16 cellular contexts compared by ENCODE assay signal in the genomic region with DNA sequence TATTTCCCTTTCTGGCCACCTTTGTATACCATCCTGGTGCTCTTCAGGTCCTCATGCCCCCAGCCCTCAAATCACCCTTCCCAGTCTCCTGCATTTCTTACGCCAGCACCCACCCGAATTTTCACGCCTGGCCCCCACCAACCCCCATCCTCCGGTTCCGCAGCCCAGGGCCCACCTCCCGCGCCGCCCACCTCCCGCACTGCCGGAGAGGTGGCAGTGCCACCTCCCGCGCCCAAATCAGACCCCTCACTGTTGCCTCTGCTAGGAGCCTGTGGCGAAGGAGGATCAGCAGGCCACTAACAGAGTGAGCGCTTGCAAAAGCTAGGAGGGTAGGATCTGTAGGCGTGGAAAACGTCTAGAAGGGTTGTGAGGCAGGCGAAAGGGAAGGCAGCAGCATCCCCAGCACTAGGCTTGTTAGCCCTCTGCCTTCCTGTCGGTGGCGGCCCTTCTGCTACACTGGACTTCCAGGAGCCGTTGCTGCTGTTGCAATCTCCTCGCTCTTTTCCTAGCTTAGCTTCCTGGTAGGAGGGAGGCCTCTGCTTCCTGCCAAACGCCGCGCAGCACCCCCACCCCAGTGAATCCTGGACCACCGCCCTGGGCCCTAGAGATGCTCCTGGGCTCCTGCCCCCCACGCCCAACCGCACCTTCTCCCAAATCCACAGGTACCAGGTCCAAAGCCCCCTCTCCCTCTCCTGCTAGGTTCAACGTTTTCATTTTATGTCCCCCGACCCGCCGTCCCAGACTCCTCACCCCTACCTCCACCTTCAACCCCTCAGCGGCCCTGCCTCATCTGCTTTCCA. TPM values are rescaled to one million over a fixed set of nuclear protein-coding genes. Genes with fewer than 3 reads are reported as not detected.
DNase-seq lines count a peak whose midpoint lies in the region; FAIRE-seq and TF ChIP-seq lines count a peak whose summit lies in the region.
"Had no signal": no experiment of that assay in that cellular context is flagged by ENCODE, and none has a peak within 500 bp of the region (broad histone marks: within the 10 kb centered on the region; RNA-seq: fewer than 3 reads in every experiment).

No MANE protein-coding gene starts in this region.

- no peak overlapping the region for H3K4me3 ChIP-seq in endodermal cell (ENCODE audit: low read length)
- H3K4me3 ChIP-seq in kidney (ENCODE audit: low read length in 2 of 2), result no peak overlapping the region
- no peak overlapping the region for H3K4me3 ChIP-seq in tibial artery
- H3K4me3 ChIP-seq in prostate gland, result no peak overlapping the region
- H3K4me3 ChIP-seq: A549 had no signal

- no peak overlapping the region for H2BK5ac ChIP-seq in H9 (ENCODE audit: insufficient read length, low read length)

- no peak overlapping the region for H3K4ac ChIP-seq in H9 (ENCODE audit: low read depth, low read length)

- H2BK20ac ChIP-seq in H9 (ENCODE audit: low read depth, low read length, poor library complexity, severe bottlenecking), result no peak overlapping the region

- H3K9me3 ChIP-seq in H9 (ENCODE audit: control insufficient read depth, low read depth, low read length), result peaks cover 43% of the 10 kb centered on the region
- no peaks in the 10 kb centered on the region for H3K9me3 ChIP-seq in endodermal cell (ENCODE audit: control insufficient read depth, low read length)
- no peaks in the 10 kb centered on the region for H3K9me3 ChIP-seq in kidney (ENCODE audit: control insufficient read depth in 1 of 2, low read length in 2 of 2)
- no peaks in the 10 kb centered on the region for H3K9me3 ChIP-seq in tibial artery
- H3K9me3 ChIP-seq in prostate gland, result no peaks in the 10 kb centered on the region
- H3K9me3 ChIP-seq: A549, BE2C had no signal

- H3K79me2 ChIP-seq in H9 (ENCODE audit: insufficient read depth, low read length), result no peaks in the 10 kb centered on the region

- H3K27me3 ChIP-seq in H9 (ENCODE audit: insufficient read depth, low read length), result no peaks in the 10 kb centered on the region
- no peaks in the 10 kb centered on the region for H3K27me3 ChIP-seq in endodermal cell (ENCODE audit: control insufficient read depth, insufficient read depth, low read length, poor library complexity, severe bottlenecking)
- no peaks in the 10 kb centered on the region for H3K27me3 ChIP-seq in tibial artery
- H3K27me3 ChIP-seq in prostate gland (replicated peaks; ENCODE audit: insufficient read depth), result no peaks in the 10 kb centered on the region
- H3K27me3 ChIP-seq: BE2C had no signal

- TF ChIP-seq POLR2A in prostate gland (IDR thresholded peaks at IDR 0.05), result no peak

- H3K9me3 Mint-ChIP-seq in H9 (peaks cover 66 to 83% of the 10 kb centered on the region in 2 experiments), endodermal cell (peaks cover 49% of the 10 kb centered on the region)
- H3K9me3 Mint-ChIP-seq: CD8-positive, alpha-beta T cell had no signal

- peaks cover 2% of the 10 kb centered on the region; the same call in 1 of the 2 replicates for H3K27me3 Mint-ChIP-seq in H9 (ENCODE audit: low read depth)
- peaks cover 2% of the 10 kb centered on the region for H3K27me3 Mint-ChIP-seq in endodermal cell (ENCODE audit: insufficient read depth)

- H3K27ac ChIP-seq in H9 (ENCODE audit: insufficient read length, low read depth, low read length), result no peak overlapping the region
- H3K27ac ChIP-seq in endodermal cell (ENCODE audit: low read depth, low read length), result no peak overlapping the region
- no peak overlapping the region for H3K27ac ChIP-seq in kidney (ENCODE audit: low read depth in 2 of 2, low read length in 2 of 2)
- no peak overlapping the region for H3K27ac ChIP-seq in tibial artery
- no peak overlapping the region for H3K27ac ChIP-seq in prostate gland
- H3K27ac ChIP-seq: A549, C4-2B had no signal

- no peak overlapping the region for H2BK120ac ChIP-seq in H9 (ENCODE audit: low read depth, low read length, poor library complexity, severe bottlenecking)

- no peaks in the 10 kb centered on the region for H3K79me1 ChIP-seq in H9 (ENCODE audit: insufficient read depth, low read depth, low read length, poor library complexity, severe bottlenecking)

- H3K23ac ChIP-seq in H9 (ENCODE audit: insufficient read length, low read depth, low read length), result no peak overlapping the region

- H2BK15ac ChIP-seq in H9 (ENCODE audit: low read depth, low read length), result no peak overlapping the region

- intact Hi-C loops in kidney (cut with DNase I) (no loop called here), tibial artery (cut with DNase I; ENCODE audit: low total_unique reads) (no loop called here), prostate gland (cut with DNase I) (no loop called here)

- H3K56ac ChIP-seq in H9 (ENCODE audit: insufficient read length, low read depth, low read length), result no peak overlapping the region

- no peak overlapping the region for H2BK12ac ChIP-seq in H9 (ENCODE audit: insufficient read length, low read depth, low read length)

- H3K36me3 ChIP-seq in endodermal cell (ENCODE audit: control insufficient read depth, insufficient read depth, low read length), result no peaks in the 10 kb centered on the region
- no peaks in the 10 kb centered on the region for H3K36me3 ChIP-seq in kidney (ENCODE audit: control insufficient read depth in 1 of 2, insufficient read depth in 2 of 2, low read length in 2 of 2)
- no peaks in the 10 kb centered on the region for H3K36me3 ChIP-seq in tibial artery
- no peaks in the 10 kb centered on the region for H3K36me3 ChIP-seq in prostate gland
- H3K36me3 ChIP-seq: BE2C had no signal

- no CpG with 5 or more reads among the region's 32 CpGs for WGBS in H9 (ENCODE audit: extremely low coverage, insufficient read length, low lambda C conversion rate)
- WGBS in endodermal cell (ENCODE audit: insufficient coverage in 1 of 2, insufficient read length in 1 of 2), 2 experiments, result 80 to 91% methylated on average over 1 to 30 of the region's 32 CpGs
- WGBS in prostate gland, result 73% methylated on average over 30 of the region's 32 CpGs

- FAIRE-seq in kidney (lab: Jason Lieb, UNC), result no peak
- FAIRE-seq: D721Med, GM12892 had no signal

- H3K4me3 Mint-ChIP-seq in H9 (no peak overlapping the region), endodermal cell (no peak overlapping the region)
- H3K4me3 Mint-ChIP-seq: CD8-positive, alpha-beta T cell had no signal

- H4K91ac ChIP-seq in H9 (ENCODE audit: insufficient read length, low read depth, low read length), result no peak overlapping the region

- TF ChIP-seq CTCF in H9 (conservative IDR thresholded peaks at IDR 0.05) (no peak), endodermal cell (conservative IDR thresholded peaks at IDR 0.05) (no peak), kidney (IDR thresholded peaks at IDR 0.05; ENCODE audit: borderline replicate concordance, extremely low read depth, insufficient read depth) (no peak), tibial artery (IDR thresholded peaks at IDR 0.05) (no peak), prostate gland (IDR thresholded peaks at IDR 0.05) (no peak)

- H3T11ph ChIP-seq in H9 (ENCODE audit: low read length), result no peak overlapping the region

- H2AK5ac ChIP-seq in H9 (ENCODE audit: insufficient read length, low read length), result no peak overlapping the region

- H3K23me2 ChIP-seq in H9 (ENCODE audit: insufficient read length, low read depth, low read length, poor library complexity, severe bottlenecking), result no peaks in the 10 kb centered on the region

- H3K4me1 ChIP-seq in H9 (ENCODE audit: insufficient read depth, low read length) (no peaks in the 10 kb centered on the region), endodermal cell (ENCODE audit: control insufficient read depth, insufficient read depth, low read length) (no peaks in the 10 kb centered on the region), kidney (ENCODE audit: control insufficient read depth in 1 of 2, insufficient read depth in 1 of 2, low read depth in 1 of 2, low read length in 2 of 2) (no peaks in the 10 kb centered on the region), tibial artery (no peaks in the 10 kb centered on the region), prostate gland (replicated peaks) (no peaks in the 10 kb centered on the region)
- H3K4me1 ChIP-seq: A549, BE2C had no signal

- no peaks in the 10 kb centered on the region for H4K20me1 ChIP-seq in H9 (ENCODE audit: control insufficient read depth, insufficient read depth, insufficient read length)

- H3K27ac Mint-ChIP-seq in H9, result no peak overlapping the region
- no peak overlapping the region for H3K27ac Mint-ChIP-seq in endodermal cell
- H3K27ac Mint-ChIP-seq: CD8-positive, alpha-beta T cell had no signal

- H2AFZ ChIP-seq in H9 (ENCODE audit: low read length), result no peak overlapping the region

- H3K14ac ChIP-seq in H9 (ENCODE audit: insufficient read depth, low read length), result no peak overlapping the region

- no peak overlapping the region for H4K8ac ChIP-seq in H9 (replicated peaks; ENCODE audit: insufficient read length, low read depth, low read length)

- peak; percentile 33 for DNase-seq in H9
- DNase-seq in endodermal cell, result peak; percentile 47
- peak; percentile 49 for DNase-seq in kidney
- no peak for DNase-seq in DMS114 treated with DMSO at 0.1 percent for 48 hours (lab: John Stamatoyannopoulos, UW; ENCODE audit: unreplicated experiment)
- no peak for DNase-seq in NCI-H446 (lab: John Stamatoyannopoulos, UW)
- DNase-seq in tibial artery, result no peak
- no peak for DNase-seq in prostate gland (ENCODE audit: low spot score)
- DNase-seq: BE2C; CD8-positive, alpha-beta T cell; COR-L47; DND-41; GDM1 had no signal

- H3K4me1 Mint-ChIP-seq in H9 (no peaks in the 10 kb centered on the region), endodermal cell (no peaks in the 10 kb centered on the region)

- H3K18ac ChIP-seq in H9 (ENCODE audit: insufficient read length, low read depth, low read length), result no peak overlapping the region

- H3K36me3 Mint-ChIP-seq in H9 (ENCODE audit: insufficient read depth in 1 of 3, low read depth in 3 of 3), result peaks cover 0 to 7% (median 2%) of the 10 kb centered on the region in 3 experiments; a peak in 5 of 7 replicates
- H3K36me3 Mint-ChIP-seq in endodermal cell (ENCODE audit: low read depth), result no peaks in the 10 kb centered on the region
- H3K36me3 Mint-ChIP-seq: CD8-positive, alpha-beta T cell had no signal

- no peak overlapping the region for H3K4me2 ChIP-seq in H9 (ENCODE audit: insufficient read depth, insufficient read length, low read length)
- H3K4me2 ChIP-seq: A549 had no signal

- no peak overlapping the region for H3K9ac ChIP-seq in H9 (ENCODE audit: extremely low read depth, insufficient read length, low read length)
- no peak overlapping the region for H3K9ac ChIP-seq in endodermal cell (ENCODE audit: extremely low read depth, low read length, poor library complexity, severe bottlenecking)
- H3K9ac ChIP-seq in kidney (ENCODE audit: low read length in 2 of 2), result no peak overlapping the region

- H4K5ac ChIP-seq in H9 (ENCODE audit: insufficient read length, low read depth, low read length), result no peak overlapping the region

RNA-seq across cellular contexts. Expression of a gene that starts 51.0 kb away (rescaled TPM):
- total RNA-seq in H9 (2021) (15.0 and 15.5 TPM in 2 replicates), endodermal cell (10 to 100 TPM; 12.0 to 16.4 TPM), kidney (13.7 TPM), prostate gland (10 to 100 TPM in 1 of 2 donors, 1 to 10 TPM in 1; 6.0 to 10.6 TPM)
- 13.0 TPM for polyA plus RNA-seq in endodermal cell (2013, experiment 1 of 2)
- polyA plus RNA-seq in endodermal cell (2013, experiment 2 of 2), result 12.0 TPM
- 10.9 TPM for polyA plus RNA-seq in kidney (ENCODE audit: insufficient read depth, low read depth, low replicate concordance)

Comparison
In these comparisons a context has a peak if more than half of its experiments do, and no peak if none do; other contexts are left out.
1. DNase-seq: peak in H9 (single experiment), endodermal cell (single experiment) and kidney (single experiment); none in DMS114 treated with DMSO at 0.1 percent for 48 hours (single experiment), NCI-H446 (0 of 2), tibial artery (0 of 2) and prostate gland (single experiment).